14 cellular contexts compared by ENCODE assay signal in genomic region chr12:105204916-105205315, GRCh38. TPM values are rescaled to one million over a fixed set of nuclear protein-coding genes. Genes with fewer than 3 reads are reported as not detected.
A peak's percentile ranks its signal among the peaks of the same experiment; 100 is the strongest.
DNase-seq lines count a peak whose midpoint lies in the region; ATAC-seq and TF ChIP-seq lines count a peak whose summit lies in the region.
"Had no signal": no experiment of that assay in that cellular context is flagged by ENCODE, and none has a peak within 500 bp of the region (broad histone marks: within the 10 kb centered on the region; RNA-seq: fewer than 3 reads in every experiment).

No MANE protein-coding gene starts in this region.

- no peak overlapping the region for H3K27ac Mint-ChIP-seq in endothelial cell (ENCODE audit: unreplicated experiment)
- H3K27ac Mint-ChIP-seq: H9 had no signal

- H3K4me1 Mint-ChIP-seq in endothelial cell (ENCODE audit: unreplicated experiment) = peaks cover 21% of the 10 kb centered on the region

- DNase-seq in AG09309 (ENCODE audit: low read depth) (peak; percentile 80), HT1080 (ENCODE audit: low read depth) (peak; percentile 87), astrocyte of the spinal cord (ENCODE audit: low read depth, low spot score) (peak; percentile 83), non-pigmented ciliary epithelial cell (ENCODE audit: low read depth) (peak; percentile 51), endothelial cell (ENCODE audit: low spot score) (no peak), NCI-H345 treated with DMSO at 0.1 percent for 48 hours (lab: John Stamatoyannopoulos, UW; ENCODE audit: unreplicated experiment) (no peak), left ventricle myocardium superior (no peak)
- DNase-seq: Calu3, esophagus squamous epithelium, H9, mesendoderm, sigmoid colon had no signal

- ATAC-seq in left ventricle myocardium superior = no peak
- ATAC-seq in HG02678 (IDR thresholded peaks at IDR 0.05; ENCODE audit: unreplicated experiment) = no peak

- TF ChIP-seq CTCF in AG09309 (IDR thresholded peaks at IDR 0.05; ENCODE audit: control insufficient read depth, insufficient read depth, low read depth, low read length, missing control alignments) (no peak), astrocyte of the spinal cord (IDR thresholded peaks at IDR 0.05; ENCODE audit: low read depth, low read length) (no peak), endothelial cell (IDR thresholded peaks at IDR 0.05; ENCODE audit: unreplicated experiment) (no peak)

- no peaks in the 10 kb centered on the region for H3K9me3 Mint-ChIP-seq in endothelial cell (ENCODE audit: unreplicated experiment)
- H3K9me3 Mint-ChIP-seq: H9 had no signal

- in situ Hi-C loops in astrocyte of the spinal cord (cut with HindIII; ENCODE audit: low sequenced_read_pairs) = no loop called here

- intact Hi-C loops in left ventricle myocardium superior (cut with micrococcal nuclease) = no loop called here

- no peak overlapping the region for H3K4me3 Mint-ChIP-seq in endothelial cell (ENCODE audit: unreplicated experiment)
- H3K4me3 Mint-ChIP-seq: H9 had no signal

- H3K27me3 Mint-ChIP-seq in endothelial cell (ENCODE audit: unreplicated experiment) = peaks cover 6% of the 10 kb centered on the region

- H3K36me3 Mint-ChIP-seq in endothelial cell (ENCODE audit: low read depth, unreplicated experiment) = peaks cover 54% of the 10 kb centered on the region

- H3K4me3 ChIP-seq in AG09309 (ENCODE audit: control insufficient read depth, low read depth, low read length) (no peak overlapping the region), astrocyte of the spinal cord (ENCODE audit: low read depth, low read length) (no peak overlapping the region)
- H3K4me3 ChIP-seq: esophagus squamous epithelium, sigmoid colon, transverse colon had no signal

RNA-seq across cellular contexts. Expression of gene APPL2, which starts 31.1 kb away (rescaled TPM):
- total RNA-seq in HT1080 (2014; rRNA removed; shearing (Covaris generic)) = 17.5 and 27.0 TPM in 2 replicates
- polyA plus RNA-seq in HT1080 (2015; cell fraction: cytosol; rRNA removed) = 32.0 and 38.8 TPM in 2 replicates
- polyA plus RNA-seq in HT1080 (2015; cell fraction: nucleus; rRNA removed) = 66.4 and 74.0 TPM in 2 replicates
- total RNA-seq in endothelial cell (ENCODE audit: unreplicated experiment) (44.7 TPM), left ventricle myocardium superior (16.2 TPM)

Comparison
In these comparisons a context has a peak if more than half of its experiments do, and no peak if none do; other contexts are left out.
1. DNase-seq: peak in AG09309 (single experiment), HT1080 (single experiment), astrocyte of the spinal cord (single experiment) and non-pigmented ciliary epithelial cell (single experiment); none in endothelial cell (single experiment), NCI-H345 treated with DMSO at 0.1 percent for 48 hours (single experiment) and left ventricle myocardium superior (single experiment).